1 cellular context compared by ENCODE assay signal in genomic region chr11:45897556-45897955, GRCh38.
TF ChIP-seq lines count a peak whose summit lies in the region.

No MANE protein-coding gene starts in this region.

TF ChIP-seq in HepG2, 621 proteins besides CTCF, POLR2A, EP300 and RAD21:
- TF ChIP-seq NR2F1 (CRISPR knock-in tag; IDR thresholded peaks at IDR 0.05) (no peak), ZNF263 (CRISPR knock-in tag; IDR thresholded peaks at IDR 0.05) (peak; percentile 48; the same call in 1 of the 2 replicates)
TF ChIP-seq in HepG2: peak in this region for 1.
